Comparison of ENCODE assay signal across 15 cellular contexts in genomic region chrY:12546746-12547420, GRCh38.
"Had no signal": no experiment of that assay in that cellular context is flagged by ENCODE, and none has a peak within 500 bp of the region (broad histone marks: within the 10 kb centered on the region; RNA-seq: fewer than 3 reads in every experiment).

No MANE protein-coding gene starts in this region.

- H3K36me3 Mint-ChIP-seq: immature natural killer cell had no signal

- H3K9me3 ChIP-seq: esophagus muscularis mucosa, psoas muscle, right lobe of liver, spleen, tibial artery had no signal

- H3K4me1 Mint-ChIP-seq: immature natural killer cell had no signal

- ATAC-seq: activated T-cell treated with anti-CD3 and anti-CD28 coated beads, Interleukin-2, amount 50 U/mL, for 4 hours; psoas muscle; right lobe of liver had no signal

- H3K4me3 Mint-ChIP-seq: activated B cell treated with CpG ODN at 0.5 μM for 24 hours; activated naive CD8-positive, alpha-beta T cell treated with anti-CD3 and anti-CD28 coated beads, Interleukin-2, amount 10 ng/mL, durations not matched to agents 7 days and 5 days; activated T-cell treated with anti-CD3 and anti-CD28 coated beads, Interleukin-2, amount 50 U/mL, for 4 hours; immature natural killer cell; T-helper 2 cell treated with Interferon-gamma antibody and Interleukin-4, amounts not matched to agents 5 μg/mL and 100 μg/mL, for 36 hours had no signal

- H3K27me3 Mint-ChIP-seq: activated B cell treated with CpG ODN at 0.5 μM for 24 hours; activated naive CD8-positive, alpha-beta T cell treated with anti-CD3 and anti-CD28 coated beads, Interleukin-2, amount 10 ng/mL, durations not matched to agents 7 days and 5 days had no signal

- H3K36me3 ChIP-seq: esophagus muscularis mucosa, right lobe of liver, spleen, tibial artery had no signal

- H3K27ac Mint-ChIP-seq: activated B cell treated with CpG ODN at 0.5 μM for 24 hours; activated naive CD8-positive, alpha-beta T cell treated with anti-CD3 and anti-CD28 coated beads, Interleukin-2, amount 10 ng/mL, durations not matched to agents 7 days and 5 days; immature natural killer cell; T-helper 2 cell treated with Interferon-gamma antibody and Interleukin-4, amounts not matched to agents 5 μg/mL and 100 μg/mL, for 36 hours had no signal

- H3K27me3 ChIP-seq: esophagus muscularis mucosa, right lobe of liver, spleen, tibial artery had no signal

- DNase-seq: activated B cell treated with CpG ODN at 0.5 μM for 24 hours; activated CD4-positive, alpha-beta T cell treated with anti-CD3 and anti-CD28 coated beads, Interleukin-2, amount 50 U/mL, for 48 hours; activated gamma-delta T cell treated with Interleukin-2 at 50 U/mL for 16 hours; activated naive CD8-positive, alpha-beta T cell treated with anti-CD3 and anti-CD28 coated beads, Interleukin-2, amount 10 ng/mL, durations not matched to agents 7 days and 5 days; activated T-cell treated with anti-CD3 and anti-CD28 coated beads, Interleukin-2, amount 50 U/mL, for 4 hours; cortex of kidney; effector CD4-positive, alpha-beta T cell; glutamatergic neuron; immature natural killer cell; psoas muscle; right lobe of liver; spleen; tibial artery had no signal

- H3K27ac ChIP-seq: esophagus muscularis mucosa, psoas muscle, right lobe of liver, spleen, tibial artery had no signal

- H3K9me3 Mint-ChIP-seq: activated B cell treated with CpG ODN at 0.5 μM for 24 hours had no signal

- H3K4me3 ChIP-seq: esophagus muscularis mucosa, psoas muscle, right lobe of liver, spleen, tibial artery had no signal

- H3K4me1 ChIP-seq: esophagus muscularis mucosa, psoas muscle, right lobe of liver, spleen, tibial artery had no signal
